ENCODE assay signal across 9 cellular contexts in the genomic region with DNA sequence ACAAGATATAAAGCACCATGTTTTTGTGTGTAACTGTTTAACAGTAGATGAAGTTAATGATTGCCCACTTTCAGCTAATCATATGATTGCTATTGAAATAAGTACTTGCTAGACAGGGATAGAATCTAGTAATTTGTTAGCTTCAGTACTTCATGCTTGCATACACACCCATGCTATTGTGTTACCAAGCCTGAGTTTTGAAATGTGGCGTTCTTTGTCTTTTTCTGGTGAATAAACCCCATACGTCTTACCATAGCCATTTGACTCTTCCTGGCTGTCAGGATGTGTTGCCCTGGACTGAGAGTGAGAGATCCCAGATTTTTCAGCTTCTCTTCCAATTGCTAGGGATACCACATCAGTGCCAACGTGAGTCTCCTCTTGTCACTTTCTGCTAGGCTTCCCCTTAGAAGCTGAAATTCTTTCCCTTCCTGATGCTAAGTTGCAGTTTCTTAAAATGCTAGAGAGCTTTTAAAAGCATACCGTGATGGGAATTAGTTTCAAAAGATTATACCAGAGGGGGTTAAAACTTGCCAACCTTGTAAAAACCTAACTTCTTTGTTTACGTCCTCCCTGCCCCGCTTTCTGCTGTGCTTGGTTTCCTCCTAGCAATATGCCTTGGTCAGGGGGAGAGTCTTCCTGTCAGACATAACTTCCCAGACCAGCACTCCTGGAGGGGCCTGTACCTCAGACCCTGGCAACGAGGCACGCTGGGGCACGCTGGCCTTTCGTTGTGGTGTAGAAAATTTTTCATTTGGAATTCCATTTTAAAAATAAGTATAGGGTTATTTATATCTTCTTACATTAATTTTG.
A peak's percentile ranks its signal among the peaks of the same experiment; 100 is the strongest.
DNase-seq lines count a peak whose midpoint lies in the region; ATAC-seq and TF ChIP-seq lines count a peak whose summit lies in the region.
"Had no signal": no experiment of that assay in that cellular context is flagged by ENCODE, and none has a peak within 500 bp of the region (broad histone marks: within the 10 kb centered on the region; RNA-seq: fewer than 3 reads in every experiment).

No MANE protein-coding gene starts in this region.

- peak; percentile 20 for DNase-seq in GF-D8 (lab: John Stamatoyannopoulos, UW)
- no peak for DNase-seq in PC-3
- no peak for DNase-seq in fibroblast of lung (ENCODE audit: low read depth in 2 of 2)
- no peak for DNase-seq in trophoblast cell
- DNase-seq in NCI-H2196 treated with DMSO at 0.1 percent for 48 hours (lab: John Stamatoyannopoulos, UW; ENCODE audit: unreplicated experiment) = no peak
- no peak for DNase-seq in effector CD8-positive, alpha-beta T cell (lab: John Stamatoyannopoulos, UW)
- DNase-seq: activated CD4-positive, alpha-beta T cell treated with anti-CD3 and anti-CD28 coated beads for 36 hours had no signal

- H3K14ac ChIP-seq in trophoblast cell (ENCODE audit: low read length) = peak overlapping the region; percentile 77

- H3K36me3 ChIP-seq in PC-3 (ENCODE audit: low read depth, low read length) (no peaks in the 10 kb centered on the region), fibroblast of lung (ENCODE audit: control insufficient read depth, insufficient read depth, low read length) (no peaks in the 10 kb centered on the region), trophoblast cell (ENCODE audit: control insufficient read depth in 1 of 2, insufficient read depth in 2 of 2, low read length in 2 of 2) (no peaks in the 10 kb centered on the region)

- H2AK5ac ChIP-seq in trophoblast cell (ENCODE audit: low read length) = peak overlapping the region; percentile 91

- peak overlapping the region; percentile 84 for H4K8ac ChIP-seq in trophoblast cell (ENCODE audit: low read depth, low read length)

- CTCF ChIA-PET in PC-3 (lab: Charles Lee) = no interaction called here

- peak overlapping the region; percentile 71 for H3K4ac ChIP-seq in trophoblast cell (ENCODE audit: low read depth, low read length)

- no peaks in the 10 kb centered on the region for H3K9me3 ChIP-seq in PC-3 (ENCODE audit: low read length)
- H3K9me3 ChIP-seq in fibroblast of lung (ENCODE audit: control insufficient read depth, insufficient read depth, low read depth, low read length) = no peaks in the 10 kb centered on the region
- no peaks in the 10 kb centered on the region for H3K9me3 ChIP-seq in trophoblast cell (ENCODE audit: insufficient read depth, low read depth, low read length)

- H3K27ac ChIP-seq in PC-3 (ENCODE audit: low read length) = no peak overlapping the region
- H3K27ac ChIP-seq in fibroblast of lung (ENCODE audit: insufficient read depth, low read length) = peak overlapping the region; percentile 93
- H3K27ac ChIP-seq in trophoblast cell (ENCODE audit: low read depth, low read length) = peak overlapping the region; percentile 82

- H4K12ac ChIP-seq in trophoblast cell (ENCODE audit: low read depth, low read length) = no peak overlapping the region

- peak overlapping the region; percentile 77 for H4K91ac ChIP-seq in trophoblast cell (ENCODE audit: low read depth, low read length)

- H2BK120ac ChIP-seq in trophoblast cell (ENCODE audit: insufficient read depth, low read length, poor library complexity) = peak overlapping the region; percentile 92

- H3K9me2 ChIP-seq in PC-3 (replicated peaks; ENCODE audit: low read length) = no peaks in the 10 kb centered on the region

- H3K9ac ChIP-seq in PC-3 (ENCODE audit: low read length) = no peak overlapping the region
- peak overlapping the region; percentile 42 for H3K9ac ChIP-seq in fibroblast of lung (ENCODE audit: insufficient read depth, low read length)
- no peak overlapping the region for H3K9ac ChIP-seq in trophoblast cell (ENCODE audit: low read length)

- H3K18ac ChIP-seq in trophoblast cell (ENCODE audit: low read length) = no peak overlapping the region

- peak overlapping the region; percentile 84 for H2BK12ac ChIP-seq in trophoblast cell (ENCODE audit: low read length)

- ATAC-seq in PC-3 (no peak), HG03095 (IDR thresholded peaks at IDR 0.05; ENCODE audit: unreplicated experiment) (no peak), HG03280 (IDR thresholded peaks at IDR 0.05; ENCODE audit: unreplicated experiment) (no peak)
- ATAC-seq: activated CD4-positive, alpha-beta T cell treated with anti-CD3 and anti-CD28 coated beads for 36 hours had no signal

- H2BK5ac ChIP-seq in trophoblast cell (ENCODE audit: low read depth, low read length, poor library complexity) = peak overlapping the region; percentile 87

- H3K79me2 ChIP-seq in PC-3 (ENCODE audit: low read length) (peaks cover 71% of the 10 kb centered on the region), fibroblast of lung (ENCODE audit: control insufficient read depth, insufficient read depth, low read length) (peaks cover 77% of the 10 kb centered on the region), trophoblast cell (ENCODE audit: control insufficient read depth, insufficient read depth, low read length, poor library complexity) (peaks cover 9% of the 10 kb centered on the region)

- H3K27me3 ChIP-seq in PC-3 (ENCODE audit: low read length) (no peaks in the 10 kb centered on the region), fibroblast of lung (ENCODE audit: control insufficient read depth, insufficient read depth, low read length) (no peaks in the 10 kb centered on the region), trophoblast cell (ENCODE audit: insufficient read depth, low read length) (no peaks in the 10 kb centered on the region)

- POLR2A ChIA-PET in PC-3 (lab: Charles Lee; ENCODE audit: unreplicated experiment) = interaction anchor here (0.6 kb wide), 2 partner anchors 20 to 30 kb away, joined by 7 to 8 read pairs; no protein-coding TSS in a partner anchor

- no TSS peak for BruUV-seq in PC-3 (replicated peaks; lab: Mats Ljungman, UMichigan)

- TF ChIP-seq CTCF in PC-3 (conservative IDR thresholded peaks at IDR 0.05; ENCODE audit: low read depth, low read length) = no peak
- TF ChIP-seq CTCF in fibroblast of lung (conservative IDR thresholded peaks at IDR 0.05 in 1 of 2, IDR thresholded peaks at IDR 0.05 in 1 of 2; ENCODE audit: low read depth in 1 of 2, low read length in 2 of 2) = no peak

- H2AFZ ChIP-seq in PC-3 (ENCODE audit: low read length) (no peak overlapping the region), fibroblast of lung (ENCODE audit: low read length) (no peak overlapping the region), trophoblast cell (ENCODE audit: insufficient read depth, low read length, poor library complexity) (no peak overlapping the region)

- intact Hi-C loops in PC-3 (cut with micrococcal nuclease) = no loop called here

- peaks cover 7% of the 10 kb centered on the region for H3K79me1 ChIP-seq in trophoblast cell (ENCODE audit: low read length)

- H4K20me1 ChIP-seq in PC-3 (ENCODE audit: low read length) (peaks cover 31% of the 10 kb centered on the region), fibroblast of lung (ENCODE audit: control insufficient read depth, extremely low read depth, insufficient read depth, low read length) (no peaks in the 10 kb centered on the region)

- no peak overlapping the region for H3K23ac ChIP-seq in trophoblast cell (ENCODE audit: low read length)

- no CpG with 5 or more reads among the region's 10 CpGs for WGBS in trophoblast cell (ENCODE audit: extremely low coverage, insufficient coverage, insufficient read length)

- H3K4me3 ChIP-seq in PC-3 (ENCODE audit: low read length) (no peak overlapping the region), fibroblast of lung (replicated peaks in 1 of 4; ENCODE audit: control extremely low read depth in 1 of 4, insufficient read depth in 1 of 4, low read depth in 3 of 4, low read length in 4 of 4) (peak overlapping the region in 3 of 4 experiments; percentile 1 to 38 (median 15)), trophoblast cell (ENCODE audit: low read depth, low read length) (no peak overlapping the region)

- H3K4me2 ChIP-seq in PC-3 (ENCODE audit: low read length) = peak overlapping the region; percentile 65; the same call in 1 of the 2 replicates
- H3K4me2 ChIP-seq in fibroblast of lung (ENCODE audit: extremely low read depth, insufficient read depth, low read length) = peak overlapping the region; percentile 82
- peak overlapping the region; percentile 6 for H3K4me2 ChIP-seq in trophoblast cell (ENCODE audit: low read length)

- peaks cover 6% of the 10 kb centered on the region for H3F3A ChIP-seq in PC-3 (ENCODE audit: low read length, unreplicated experiment)

- H3K4me1 ChIP-seq in PC-3 (ENCODE audit: insufficient read depth, low read length) (peaks cover 36% of the 10 kb centered on the region), fibroblast of lung (ENCODE audit: control insufficient read depth, extremely low read depth, insufficient read depth, low read length) (peaks cover 37% of the 10 kb centered on the region), trophoblast cell (ENCODE audit: control insufficient read depth in 1 of 2, insufficient read depth in 2 of 2, low read length in 2 of 2) (peaks cover 7 to 26% of the 10 kb centered on the region in 2 experiments)

Comparison
In these comparisons a context has a peak if more than half of its experiments do, and no peak if none do; other contexts are left out.
1. H3K4me2 ChIP-seq: peak in every context shown above with its lines; median percentile 82 in fibroblast of lung; 65 in PC-3; 6 in trophoblast cell.
2. H3K4me3 ChIP-seq: peak in fibroblast of lung (3 of 4); none in PC-3 (single experiment) and trophoblast cell (single experiment).